1 cellular context compared by ENCODE assay signal in genomic region chr20:17662333-17663039, GRCh38.
TF ChIP-seq lines count a peak whose summit lies in the region.

No MANE protein-coding gene starts in this region.

TF ChIP-seq in H1, 55 proteins besides CTCF, POLR2A, EP300 and RAD21:
- no peak for TF ChIP-seq ZNF274 (IDR thresholded peaks at IDR 0.05; ENCODE audit: borderline replicate concordance, extremely low read depth, low read length)
- TF ChIP-seq GTF2F1 (IDR thresholded peaks at IDR 0.05; ENCODE audit: borderline replicate concordance, low read depth, low read length): no peak
- no peak for TF ChIP-seq YY1 (IDR thresholded peaks at IDR 0.05; ENCODE audit: low read depth, low read length)
- no peak for TF ChIP-seq SP1 (IDR thresholded peaks at IDR 0.05; ENCODE audit: low read depth, low read length)
- no peak for TF ChIP-seq KDM5A (IDR thresholded peaks at IDR 0.05; ENCODE audit: low read length)
- TF ChIP-seq RNF2 (IDR thresholded peaks at IDR 0.05; ENCODE audit: borderline replicate concordance, low read depth, low read length, missing control alignments, poor library complexity, severe bottlenecking): no peak
- no peak for TF ChIP-seq CEBPB (IDR thresholded peaks at IDR 0.05; ENCODE audit: low read depth, low read length)
- no peak for TF ChIP-seq CREB1 (IDR thresholded peaks at IDR 0.05)
- no peak for TF ChIP-seq NRF1 (IDR thresholded peaks at IDR 0.05; ENCODE audit: low read depth, low read length)
- no peak for TF ChIP-seq SRF (IDR thresholded peaks at IDR 0.05; ENCODE audit: low read depth, low read length)
- no peak for TF ChIP-seq USF2 (IDR thresholded peaks at IDR 0.05; ENCODE audit: low read length)
- TF ChIP-seq HDAC6 (IDR thresholded peaks at IDR 0.05; ENCODE audit: low read depth, low read length): no peak
- no peak for TF ChIP-seq EZH2 (IDR thresholded peaks at IDR 0.05; ENCODE audit: low read depth, low read length, severe bottlenecking)
- TF ChIP-seq SP2 (IDR thresholded peaks at IDR 0.05; ENCODE audit: low read length): no peak
- TF ChIP-seq BACH1 (IDR thresholded peaks at IDR 0.05; ENCODE audit: low read length): no peak
- no peak for TF ChIP-seq GABPA (IDR thresholded peaks at IDR 0.05; ENCODE audit: borderline replicate concordance, insufficient read depth, low read length)
- no peak for TF ChIP-seq SUZ12 (IDR thresholded peaks at IDR 0.05; ENCODE audit: low read length)
